In the genomic region with DNA sequence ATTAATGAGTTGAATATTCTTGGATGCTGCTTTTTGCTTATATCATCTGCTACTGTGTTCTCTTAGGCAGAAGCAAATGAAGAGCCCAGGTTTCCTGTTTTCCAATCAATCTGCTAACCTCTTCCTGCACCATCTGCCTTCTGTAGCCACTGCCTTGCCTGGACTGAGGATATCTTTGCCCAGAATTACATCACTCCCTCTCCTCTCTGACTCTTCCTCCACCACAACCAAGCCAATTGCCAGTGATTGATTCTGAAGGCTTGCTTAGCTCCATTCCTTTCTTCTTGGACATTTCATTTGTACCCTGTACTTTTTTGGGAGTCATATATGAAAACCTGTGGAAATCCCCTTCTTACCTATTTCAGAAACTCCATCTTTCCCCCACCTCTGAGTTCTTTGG, we compare ENCODE assay signal across 17 cellular contexts. TPM values are rescaled to one million over a fixed set of nuclear protein-coding genes. Genes with fewer than 3 reads are reported as not detected.
DNase-seq lines count a peak whose midpoint lies in the region; ATAC-seq and TF ChIP-seq lines count a peak whose summit lies in the region.
"Had no signal": no experiment of that assay in that cellular context is flagged by ENCODE, and none has a peak within 500 bp of the region (broad histone marks: within the 10 kb centered on the region; RNA-seq: fewer than 3 reads in every experiment).

No MANE protein-coding gene starts in this region.

- H3K9me3 ChIP-seq in RWPE2 (ENCODE audit: severe bottlenecking) (no peaks in the 10 kb centered on the region), gastroesophageal sphincter (no peaks in the 10 kb centered on the region), spleen (no peaks in the 10 kb centered on the region)

- H3K27me3 ChIP-seq in RWPE2 (ENCODE audit: insufficient read depth, poor library complexity, severe bottlenecking) = no peaks in the 10 kb centered on the region
- no peaks in the 10 kb centered on the region for H3K27me3 ChIP-seq in gastroesophageal sphincter
- peaks cover 0 to 4% (median 0%) of the 10 kb centered on the region in 7 donors for H3K27me3 ChIP-seq in spleen (replicated peaks in 1 of 7)

- peak; percentile 11 for DNase-seq in SKM-1 treated with dmso at 0.1 percent for 144 hours (lab: John Stamatoyannopoulos, UW; ENCODE audit: unreplicated experiment)
- DNase-seq in SKM-1 (lab: John Stamatoyannopoulos, UW; ENCODE audit: unreplicated experiment) = no peak
- DNase-seq in RWPE2 (ENCODE audit: low spot score) = no peak
- no peak for DNase-seq in spleen
- DNase-seq in activated gamma-delta T cell (lab: John Stamatoyannopoulos, UW) = no peak
- no peak for DNase-seq in ecto neural progenitor cell (ENCODE audit: low spot score)
- DNase-seq: activated CD8-positive, alpha-beta memory T cell treated with anti-CD3 and anti-CD28 coated beads, Interleukin-2, amount 50 U/mL, for 4 hours; activated naive CD8-positive, alpha-beta T cell treated with anti-CD3 and anti-CD28 coated beads for 36 hours; cortex of kidney; GOT3; NCI-H1105; NCI-H526; nucleus accumbens; SHP77 treated with DMSO at 0.1 percent for 48 hours had no signal

- ATAC-seq in RWPE2 (ENCODE audit: low read depth) = no peak
- peak; percentile 37 for ATAC-seq in gastroesophageal sphincter
- ATAC-seq in HG03135 (IDR thresholded peaks at IDR 0.05; ENCODE audit: unreplicated experiment) = no peak
- ATAC-seq: GM12878 had no signal

- peaks cover 15% of the 10 kb centered on the region for H3K4me1 ChIP-seq in RWPE2 (ENCODE audit: insufficient read depth, poor library complexity, severe bottlenecking)
- peaks cover 0 to 71% (median 20%) of the 10 kb centered on the region in 3 donors for H3K4me1 ChIP-seq in gastroesophageal sphincter
- H3K4me1 ChIP-seq in spleen = peaks cover 0 to 20% (median 0%) of the 10 kb centered on the region in 6 donors

- TF ChIP-seq POLR2A in gastroesophageal sphincter (IDR thresholded peaks at IDR 0.05) = no peak
- TF ChIP-seq POLR2A in spleen (IDR thresholded peaks at IDR 0.05) = no peak

- no peak for TF ChIP-seq EP300 in gastroesophageal sphincter (IDR thresholded peaks at IDR 0.05)

- H3K4me3 ChIP-seq in RWPE2 (ENCODE audit: severe bottlenecking) = no peak overlapping the region
- H3K4me3 ChIP-seq in gastroesophageal sphincter = no peak overlapping the region
- peak overlapping the region in 1 of 8 donors; percentile 9 for H3K4me3 ChIP-seq in spleen
- H3K4me3 ChIP-seq: GM12878 had no signal

- no peak for TF ChIP-seq CTCF in RWPE2 (IDR thresholded peaks at IDR 0.05; ENCODE audit: poor library complexity, severe bottlenecking)
- no peak for TF ChIP-seq CTCF in gastroesophageal sphincter (IDR thresholded peaks at IDR 0.05)
- no peak for TF ChIP-seq CTCF in spleen (IDR thresholded peaks at IDR 0.05 in 8 of 11, conservative IDR thresholded peaks at IDR 0.05 in 3 of 11)

- H3K36me3 ChIP-seq in RWPE2 (ENCODE audit: low read depth) (no peaks in the 10 kb centered on the region; the same call in 1 of the 2 replicates), gastroesophageal sphincter (no peaks in the 10 kb centered on the region), spleen (no peaks in the 10 kb centered on the region)

- H3K27ac ChIP-seq in RWPE2 (ENCODE audit: poor library complexity, severe bottlenecking) = peak overlapping the region; percentile 14
- H3K27ac ChIP-seq in gastroesophageal sphincter = peak overlapping the region in 2 of 4 donors; percentile 39 to 46
- H3K27ac ChIP-seq in spleen = peak overlapping the region in 7 of 8 donors; percentile 13 to 86 (median 71)

- intact Hi-C loops in spleen (cut with DNase I; ENCODE audit: low total_unique reads) = no loop called here

RNA-seq across cellular contexts. Expression of a gene that starts 14.0 kb away (rescaled TPM):
- total RNA-seq in gastroesophageal sphincter = 100 to 1,000 TPM; 170 to 499 (median 277) TPM
- total RNA-seq in spleen = 10 to 100 TPM in 3 of 7 donors, 1 to 10 TPM in 4; 2.9 to 35.5 (median 7.3) TPM
- polyA plus RNA-seq in spleen = under 1 TPM; 0.20 to 0.48 (median 0.26) TPM

Comparison
In these comparisons a context has a peak if more than half of its experiments do, and no peak if none do; other contexts are left out.
1. RNA of a gene that starts 14.0 kb away (total RNA-seq): 170 to 499 TPM in gastroesophageal sphincter; 2.9 to 35.5 TPM in spleen; every median in the first group is over 4 times any median in the second.